Comparison of ENCODE assay signal across 26 cellular contexts in the genomic region with DNA sequence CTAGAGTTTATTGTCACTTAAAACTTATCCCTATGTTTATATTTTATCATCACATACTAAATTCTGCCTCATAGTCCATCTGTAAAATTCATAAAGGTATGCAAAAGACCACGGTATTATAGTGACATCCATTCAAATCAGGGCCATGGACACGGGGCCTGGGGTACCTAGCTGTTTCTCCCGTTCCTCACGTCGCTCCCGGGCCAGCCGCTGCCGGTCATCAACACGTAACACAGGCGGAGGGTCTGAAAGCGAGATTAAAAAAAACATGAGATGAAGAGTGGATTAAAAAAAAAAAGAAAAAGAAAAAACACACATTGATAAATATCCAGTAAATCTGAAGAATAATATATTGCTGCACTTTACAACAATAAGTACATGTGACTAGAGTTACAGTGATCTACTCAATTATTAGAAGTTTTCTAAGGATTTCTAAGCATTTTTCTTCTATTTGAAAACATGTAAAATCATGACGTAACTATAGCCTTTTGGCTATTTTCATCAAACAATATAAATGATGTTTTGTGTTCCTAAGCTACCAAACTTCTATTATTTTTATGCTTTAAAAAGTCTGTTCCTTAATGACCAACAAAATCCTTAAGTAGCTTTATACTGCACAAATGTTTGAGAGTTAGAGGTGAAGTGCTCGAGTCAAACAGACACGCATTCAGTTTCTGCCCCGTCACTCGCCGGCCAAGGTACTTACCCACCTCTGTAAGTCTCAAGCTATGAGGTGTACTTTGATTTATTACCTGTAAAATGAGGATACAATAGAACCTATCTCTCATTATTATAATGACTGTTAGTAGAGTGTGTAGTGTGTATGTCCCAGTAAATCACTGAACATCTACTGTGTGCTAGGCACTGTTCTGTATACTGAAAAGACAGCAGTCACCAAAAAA.
"Had no signal": no experiment of that assay in that cellular context is flagged by ENCODE, and none has a peak within 500 bp of the region (broad histone marks: within the 10 kb centered on the region; RNA-seq: fewer than 3 reads in every experiment).

No MANE protein-coding gene starts in this region.

- H3K9me3 ChIP-seq: left ventricle myocardium inferior, pancreas, prostate gland, sigmoid colon, thyroid gland, upper lobe of right lung had no signal

- H3K27me3 ChIP-seq: pancreas, sigmoid colon, thyroid gland, upper lobe of right lung had no signal

- H3K27ac ChIP-seq: left ventricle myocardium inferior, pancreas, prostate gland, sigmoid colon, thyroid gland, upper lobe of right lung had no signal

- ATAC-seq: activated T-cell treated with anti-CD3 and anti-CD28 coated beads, Interleukin-2, amount 50 U/mL, for 72 hours; pancreas; stimulated activated memory B cell treated with anti-CD40 and anti-IgM and Interleukin-4, amounts not matched to agents 10 μg/mL and 1 μg/mL and 100 μg/mL, for 72 hours; stimulated activated naive CD8-positive, alpha-beta T cell treated with anti-CD3 and anti-CD28 coated beads, Interleukin-15, amount 100 ng/mL, for 72 hours; upper lobe of right lung had no signal

- FAIRE-seq: bronchial epithelial cell, frontal cortex, islet of Langerhans, pancreas had no signal

- H3K4me1 ChIP-seq: left ventricle myocardium inferior, prostate gland, sigmoid colon, thyroid gland, upper lobe of right lung had no signal

- H3K36me3 ChIP-seq: left ventricle myocardium inferior, pancreas, prostate gland, sigmoid colon, thyroid gland, upper lobe of right lung had no signal

- H3K4me3 ChIP-seq: left ventricle myocardium inferior, lung, pancreas, prostate gland, sigmoid colon, smooth muscle cell, thyroid gland, upper lobe of right lung had no signal

- DNase-seq: activated B cell treated with CpG ODN at 0.5 μM for 24 hours; activated naive CD4-positive, alpha-beta T cell treated with Interleukin-2 at 50 U/mL for 16 hours; activated T-cell treated with anti-CD3 and anti-CD28 coated beads for 4 hours; activated T-cell treated with anti-CD3 and anti-CD28 coated beads, Interleukin-2, amount 50 U/mL, for 72 hours; anterior cingulate cortex; effector CD4-positive, alpha-beta T cell; glutamatergic neuron; left ventricle myocardium inferior; naive B cell; nucleus accumbens; pancreas; retina; sigmoid colon; stimulated activated CD4-positive, alpha-beta T cell treated with anti-CD3 and anti-CD28 coated beads, Interleukin-1b, Interleukin-23, amount 100 ng/mL, for 48 hours; stimulated activated CD4-positive, alpha-beta T cell treated with anti-CD3 and anti-CD28 coated beads, Interleukin-4, amount 100 ng/mL, for 4 hours; stimulated activated CD8-positive, alpha-beta memory T cell treated with anti-CD3 and anti-CD28 coated beads, Interleukin-4, amount 100 ng/mL, for 48 hours; stimulated activated naive CD8-positive, alpha-beta T cell treated with anti-CD3 and anti-CD28 coated beads, Interleukin-15, amount 100 ng/mL, for 72 hours; thyroid gland; upper lobe of right lung had no signal
